In genomic region chrX:1173435-1173834, GRCh38 we compare ENCODE assay signal across 9 cellular contexts. TPM values are rescaled to one million over a fixed set of nuclear protein-coding genes. Genes with fewer than 3 reads are reported as not detected.
"Had no signal": no experiment of that assay in that cellular context is flagged by ENCODE, and none has a peak within 500 bp of the region (broad histone marks: within the 10 kb centered on the region; RNA-seq: fewer than 3 reads in every experiment).

No MANE protein-coding gene starts in this region.

RNA-seq across cellular contexts. Expression of gene CRLF2, which starts 39.0 kb away (rescaled TPM):
- total RNA-seq: adrenal gland, body of pancreas, chondrocyte, dermis blood vessel endothelial cell, epithelial cell of proximal tubule, esophagus mucosa, foreskin keratinocyte, gastrocnemius medialis had no signal
- polyA plus RNA-seq: adrenal gland, aorta, foreskin keratinocyte had no signal
